Comparison of ENCODE assay signal across 19 cellular contexts in genomic region chr9:127506117-127506813, GRCh38. TPM values are rescaled to one million over a fixed set of nuclear protein-coding genes. Genes with fewer than 3 reads are reported as not detected.
DNase-seq lines count a peak whose midpoint lies in the region; ATAC-seq and TF ChIP-seq lines count a peak whose summit lies in the region.
"Had no signal": no experiment of that assay in that cellular context is flagged by ENCODE, and none has a peak within 500 bp of the region (broad histone marks: within the 10 kb centered on the region; RNA-seq: fewer than 3 reads in every experiment).

No MANE protein-coding gene starts in this region.

- no peaks in the 10 kb centered on the region for H3K9me3 ChIP-seq in right cardiac atrium (ENCODE audit: control insufficient read depth, low read length)
- H3K9me3 ChIP-seq in ascending aorta, result no peaks in the 10 kb centered on the region
- no peaks in the 10 kb centered on the region for H3K9me3 ChIP-seq in neural progenitor cell (ENCODE audit: low read depth)

- intact Hi-C loops in right cardiac atrium (cut with DNase I), result loop anchor here in 2 of 4 donors (10.0 kb wide), 1 partner anchor 419 kb away; no protein-coding TSS in a partner anchor
- intact Hi-C loops in cardiac septum (cut with DNase I), result no loop called here
- intact Hi-C loops in ascending aorta (cut with DNase I), result loop anchor here (10.0 kb wide), 1 partner anchor 419 kb away; no protein-coding TSS in a partner anchor

- 77% methylated on average over 12 of the region's 12 CpGs for WGBS in right cardiac atrium

- H3K79me2 ChIP-seq in neural progenitor cell (ENCODE audit: low read depth), result no peaks in the 10 kb centered on the region

- H3K4me1 Mint-ChIP-seq in osteocyte (ENCODE audit: unreplicated experiment) (peaks cover 3% of the 10 kb centered on the region), neural progenitor cell (no peaks in the 10 kb centered on the region)

- H3K27ac ChIP-seq in right cardiac atrium (ENCODE audit: low read length), result no peak overlapping the region
- H3K27ac ChIP-seq in ascending aorta, result peak overlapping the region; percentile 45 to 62
- H3K27ac ChIP-seq in neural progenitor cell, result no peak overlapping the region
- H3K27ac ChIP-seq: cardiac muscle cell, HL-60 had no signal

- H3K4me2 ChIP-seq in neural progenitor cell, result no peak overlapping the region

- H3K4me3 Mint-ChIP-seq in osteocyte (ENCODE audit: unreplicated experiment), result no peak overlapping the region
- H3K4me3 Mint-ChIP-seq in neural progenitor cell, result no peak overlapping the region
- H3K4me3 Mint-ChIP-seq: activated naive CD8-positive, alpha-beta T cell; effector memory CD8-positive, alpha-beta T cell; memory B cell; neural crest cell; T-helper 1 cell treated with Interleukin-12 subunit alpha and Interleukin-12 subunit beta and Interleukin-4 antibody, amounts not matched to agents 30 μg/mL and 1 μg/mL, for 36 hours had no signal

- H3K4me3 ChIP-seq in right cardiac atrium (ENCODE audit: low read length) (no peak overlapping the region), ascending aorta (no peak overlapping the region), neural progenitor cell (no peak overlapping the region)
- H3K4me3 ChIP-seq: cardiac muscle cell, skin epidermis had no signal

- peak in 1 of 2 donors; percentile 1 for ATAC-seq in right cardiac atrium
- ATAC-seq: stimulated activated naive CD8-positive, alpha-beta T cell treated with anti-CD3 and anti-CD28 coated beads, Interleukin-15, Interleukin-2, amounts not matched to agents 100 U/mL and 50 U/mL, for 24 hours had no signal

- H3K27me3 ChIP-seq in right cardiac atrium (ENCODE audit: control insufficient read depth, insufficient read depth), result no peaks in the 10 kb centered on the region
- H3K27me3 ChIP-seq in ascending aorta, result no peaks in the 10 kb centered on the region
- no peaks in the 10 kb centered on the region for H3K27me3 ChIP-seq in neural progenitor cell
- H3K27me3 ChIP-seq: cardiac muscle cell had no signal

- no peaks in the 10 kb centered on the region for H3K4me1 ChIP-seq in right cardiac atrium (ENCODE audit: control insufficient read depth, insufficient read depth, low read length)
- H3K4me1 ChIP-seq in ascending aorta, result peaks cover 2 to 9% of the 10 kb centered on the region in 2 donors
- H3K4me1 ChIP-seq in neural progenitor cell, result no peaks in the 10 kb centered on the region

- H3K36me3 ChIP-seq in ascending aorta, result peaks cover 32 to 79% of the 10 kb centered on the region in 2 donors
- H3K36me3 ChIP-seq in neural progenitor cell, result no peaks in the 10 kb centered on the region

- H2AFZ ChIP-seq in neural progenitor cell (replicated peaks), result no peak overlapping the region

- H3F3A ChIP-seq in neural progenitor cell (ENCODE audit: low read depth), result no peaks in the 10 kb centered on the region

- H3K27me3 Mint-ChIP-seq in osteocyte (ENCODE audit: unreplicated experiment), result no peaks in the 10 kb centered on the region
- no peaks in the 10 kb centered on the region for H3K27me3 Mint-ChIP-seq in neural progenitor cell (ENCODE audit: insufficient read depth, low read depth)
- H3K27me3 Mint-ChIP-seq: activated naive CD8-positive, alpha-beta T cell; effector memory CD8-positive, alpha-beta T cell; memory B cell had no signal

- no peak overlapping the region for H3K9ac ChIP-seq in neural progenitor cell

- no peaks in the 10 kb centered on the region for H4K20me1 ChIP-seq in neural progenitor cell (ENCODE audit: low read depth)

- H3K36me3 Mint-ChIP-seq in osteocyte (ENCODE audit: unreplicated experiment) (peaks cover 16% of the 10 kb centered on the region), neural progenitor cell (peaks cover 3% of the 10 kb centered on the region)
- H3K36me3 Mint-ChIP-seq: activated naive CD8-positive, alpha-beta T cell had no signal

- TF ChIP-seq CTCF in ascending aorta (IDR thresholded peaks at IDR 0.05), result no peak
- no peak for TF ChIP-seq CTCF in osteocyte (IDR thresholded peaks at IDR 0.05)
- no peak for TF ChIP-seq CTCF in neural progenitor cell (IDR thresholded peaks at IDR 0.05)

- H3K9me3 Mint-ChIP-seq in osteocyte (ENCODE audit: unreplicated experiment) (no peaks in the 10 kb centered on the region), neural progenitor cell (no peaks in the 10 kb centered on the region)
- H3K9me3 Mint-ChIP-seq: effector memory CD8-positive, alpha-beta T cell; memory B cell; neural crest cell; T-helper 1 cell treated with Interleukin-12 subunit alpha and Interleukin-12 subunit beta and Interleukin-4 antibody, amounts not matched to agents 30 μg/mL and 1 μg/mL, for 36 hours had no signal

- H3K27ac Mint-ChIP-seq in osteocyte (ENCODE audit: unreplicated experiment), result peak overlapping the region; percentile 34
- H3K27ac Mint-ChIP-seq in neural progenitor cell, result no peak overlapping the region
- H3K27ac Mint-ChIP-seq: activated naive CD8-positive, alpha-beta T cell; effector memory CD8-positive, alpha-beta T cell; memory B cell; T-helper 1 cell treated with Interleukin-12 subunit alpha and Interleukin-12 subunit beta and Interleukin-4 antibody, amounts not matched to agents 30 μg/mL and 1 μg/mL, for 36 hours had no signal

- DNase-seq in right cardiac atrium (peak in 2 of 3 donors; percentile 42 to 65), cardiac septum (ENCODE audit: low spot score) (no peak), ascending aorta (ENCODE audit: low spot score in 2 of 2) (no peak), osteocyte (ENCODE audit: extremely low spot score, unreplicated experiment) (no peak), iPS-NIHi7 (ENCODE audit: extremely low spot score) (no peak), neural progenitor cell (ENCODE audit: low spot score) (no peak), NCI-H1694 treated with DMSO at 0.1 percent for 48 hours (lab: John Stamatoyannopoulos, UW) (no peak), NCI-H187 (lab: John Stamatoyannopoulos, UW) (no peak)
- DNase-seq: GDM1, NCI-H187 treated with DMSO at 0.1 percent for 48 hours had no signal

RNA-seq across cellular contexts. Expression of gene LRSAM1, which starts 55.0 kb away (rescaled TPM):
- total RNA-seq in right cardiac atrium, result 10 to 100 TPM; 14.4 to 23.3 (median 21.1) TPM
- polyA plus RNA-seq in right cardiac atrium, result 23.8 TPM
- 24.4 TPM for total RNA-seq in cardiac septum
- 22.8 TPM for total RNA-seq in ascending aorta
- total RNA-seq in osteocyte, result 23.5 and 26.0 TPM in 2 replicates
- total RNA-seq in neural progenitor cell (ENCODE audit: low replicate concordance), result 6.7 and 14.2 TPM in 2 replicates

RNA-seq across cellular contexts. Expression of gene RPL12, which starts 55.1 kb away (rescaled TPM):
- total RNA-seq in right cardiac atrium (100 to 1,000 TPM; 535 to 714 (median 622) TPM), cardiac septum (407 TPM), ascending aorta (1,924 TPM), osteocyte (1,078 and 1,108 TPM in 2 replicates), neural progenitor cell (ENCODE audit: low replicate concordance) (2,064 and 2,640 TPM in 2 replicates)
- polyA plus RNA-seq in right cardiac atrium, result 1,268 TPM

Comparison
In these comparisons a context has a peak if more than half of its experiments do, and no peak if none do; other contexts are left out.
1. DNase-seq: peak in right cardiac atrium (2 of 3); none in cardiac septum (single experiment), ascending aorta (0 of 2), osteocyte (single experiment), iPS-NIHi7 (single experiment), neural progenitor cell (single experiment), NCI-H1694 treated with DMSO at 0.1 percent for 48 hours (single experiment) and NCI-H187 (0 of 2).
2. H3K27ac ChIP-seq: peak in ascending aorta (2 of 2); none in right cardiac atrium (single experiment) and neural progenitor cell (single experiment).